In genomic region chr17:6361733-6362132, GRCh38 we compare ENCODE assay signal across 15 cellular contexts.
DNase-seq lines count a peak whose midpoint lies in the region; ATAC-seq and TF ChIP-seq lines count a peak whose summit lies in the region.
"Had no signal": no experiment of that assay in that cellular context is flagged by ENCODE, and none has a peak within 500 bp of the region (broad histone marks: within the 10 kb centered on the region; RNA-seq: fewer than 3 reads in every experiment).

No MANE protein-coding gene starts in this region.

- H3K36me3 Mint-ChIP-seq in HFFc6 (ENCODE audit: low read depth): no peaks in the 10 kb centered on the region
- H3K36me3 Mint-ChIP-seq: naive thymus-derived CD8-positive, alpha-beta T cell had no signal

- intact Hi-C loops in left ventricle myocardium inferior (cut with micrococcal nuclease): no loop called here
- intact Hi-C loops in left cardiac atrium (cut with DNase I): no loop called here
- intact Hi-C loops in OCI-LY7 (cut with micrococcal nuclease; ENCODE audit: unreplicated experiment): no loop called here

- H3K9me3 Mint-ChIP-seq in HFFc6: no peaks in the 10 kb centered on the region

- POLR2A ChIA-PET in OCI-LY7 (lab: Charles Lee): no interaction called here

- TF ChIP-seq CTCF in left ventricle myocardium inferior (IDR thresholded peaks at IDR 0.05; ENCODE audit: borderline replicate concordance): no peak
- no peak for TF ChIP-seq CTCF in OCI-LY7 (conservative IDR thresholded peaks at IDR 0.05; ENCODE audit: low read length)
- TF ChIP-seq CTCF in HFFc6 (IDR thresholded peaks at IDR 0.05): no peak

- no peaks in the 10 kb centered on the region for H3K9me2 ChIP-seq in OCI-LY7 (ENCODE audit: insufficient read depth, low read length)

- peaks cover 16% of the 10 kb centered on the region; the same call in 1 of the 2 replicates for H3K4me1 Mint-ChIP-seq in HFFc6 (ENCODE audit: low read depth)
- H3K4me1 Mint-ChIP-seq: naive thymus-derived CD8-positive, alpha-beta T cell had no signal

- H3K79me2 ChIP-seq in OCI-LY7 (ENCODE audit: insufficient read depth, low read depth, low read length): no peaks in the 10 kb centered on the region

- H4K20me1 ChIP-seq in OCI-LY7 (ENCODE audit: insufficient read depth, low read length): no peaks in the 10 kb centered on the region

- CTCF ChIA-PET in OCI-LY7 (lab: Charles Lee; ENCODE audit: unreplicated experiment): no interaction called here

- no peak for TF ChIP-seq POLR2A in erythroblast (IDR thresholded peaks at IDR 0.05; ENCODE audit: low read length)

- no peak overlapping the region for H3K4me2 ChIP-seq in OCI-LY7 (ENCODE audit: low read length)

- H3K4me1 ChIP-seq in left ventricle myocardium inferior (no peaks in the 10 kb centered on the region), OCI-LY7 (ENCODE audit: insufficient read depth, low read length, poor library complexity, severe bottlenecking) (no peaks in the 10 kb centered on the region)
- H3K4me1 ChIP-seq: Caco-2, heart left ventricle, left lung had no signal

- no TSS peak for BruUV-seq in OCI-LY7 (replicated peaks; lab: Mats Ljungman, UMichigan)

- H2AFZ ChIP-seq in OCI-LY7 (ENCODE audit: low read length): no peak overlapping the region

- peaks cover 21% of the 10 kb centered on the region for H3K27me3 Mint-ChIP-seq in HFFc6 (ENCODE audit: insufficient read depth)

- H3K9me3 ChIP-seq in left ventricle myocardium inferior (replicated peaks) (no peaks in the 10 kb centered on the region), OCI-LY7 (ENCODE audit: low read length) (no peaks in the 10 kb centered on the region)
- H3K9me3 ChIP-seq: Caco-2, heart left ventricle, left lung had no signal

- no peak for ATAC-seq in left cardiac atrium
- ATAC-seq: esophagus mucosa; left lung; naive thymus-derived CD8-positive, alpha-beta T cell had no signal

- DNase-seq in left ventricle myocardium inferior (no peak), left cardiac atrium (no peak), OCI-LY7 (ENCODE audit: low spot score) (peak; percentile 16), erythroblast (lab: John Stamatoyannopoulos, UW) (peak; percentile 6 to 27), NCI-H128 (lab: John Stamatoyannopoulos, UW; ENCODE audit: unreplicated experiment) (no peak), DMS79 (lab: John Stamatoyannopoulos, UW) (no peak), HFFc6 (no peak)
- DNase-seq in activated naive CD4-positive, alpha-beta T cell treated with Interleukin-2 at 50 U/mL for 16 hours: no peak
- DNase-seq: amygdala; Caco-2; heart left ventricle; left lung; naive thymus-derived CD8-positive, alpha-beta T cell; NCI-H1092 had no signal

- H3K27ac Mint-ChIP-seq in HFFc6: no peak overlapping the region
- H3K27ac Mint-ChIP-seq: naive thymus-derived CD8-positive, alpha-beta T cell had no signal

- H3K27me3 ChIP-seq in left ventricle myocardium inferior (ENCODE audit: low read depth): peaks cover 38% of the 10 kb centered on the region

- H3K27ac ChIP-seq in left ventricle myocardium inferior (replicated peaks) (peak overlapping the region; percentile 35), OCI-LY7 (ENCODE audit: low read depth, low read length, poor library complexity, severe bottlenecking) (no peak overlapping the region)
- H3K27ac ChIP-seq: left lung had no signal

- H3K4me3 Mint-ChIP-seq in HFFc6: no peak overlapping the region
- H3K4me3 Mint-ChIP-seq: naive thymus-derived CD8-positive, alpha-beta T cell had no signal

- H3K36me3 ChIP-seq in left ventricle myocardium inferior (no peaks in the 10 kb centered on the region), OCI-LY7 (ENCODE audit: insufficient read depth, low read length) (no peaks in the 10 kb centered on the region)
- H3K36me3 ChIP-seq: heart left ventricle, left lung had no signal

- H3K4me3 ChIP-seq in left ventricle myocardium inferior (no peak overlapping the region), OCI-LY7 (ENCODE audit: low read depth, low read length, poor library complexity, severe bottlenecking) (no peak overlapping the region)
- H3K4me3 ChIP-seq: heart left ventricle, left lung had no signal

Comparison
In these comparisons a context has a peak if more than half of its experiments do, and no peak if none do; other contexts are left out.
1. DNase-seq: peak in OCI-LY7 (single experiment) and erythroblast (2 of 2); none in left ventricle myocardium inferior (single experiment), left cardiac atrium (single experiment), NCI-H128 (single experiment), DMS79 (single experiment), activated naive CD4-positive, alpha-beta T cell treated with Interleukin-2 at 50 U/mL for 16 hours (single experiment) and HFFc6 (single experiment).